In genomic region chr4:102779204-102779603, GRCh38 we compare ENCODE assay signal across 16 cellular contexts. TPM values are rescaled to one million over a fixed set of nuclear protein-coding genes. Genes with fewer than 3 reads are reported as not detected.
DNase-seq lines count a peak whose midpoint lies in the region; ATAC-seq, FAIRE-seq and TF ChIP-seq lines count a peak whose summit lies in the region.
"Had no signal": no experiment of that assay in that cellular context is flagged by ENCODE, and none has a peak within 500 bp of the region (broad histone marks: within the 10 kb centered on the region; RNA-seq: fewer than 3 reads in every experiment).

No MANE protein-coding gene starts in this region.

- H2AFZ ChIP-seq in KMS-11 (ENCODE audit: low read depth) = peak overlapping the region; percentile 76
- peak overlapping the region; percentile 64 for H2AFZ ChIP-seq in K562 (ENCODE audit: low read depth, low read length)

- H3K27ac ChIP-seq in KMS-11 = peak overlapping the region; percentile 70
- no peak overlapping the region for H3K27ac ChIP-seq in K562 (ENCODE audit: extremely low read depth, low read depth, low read length)
- H3K27ac ChIP-seq in mucosa of rectum (ENCODE audit: low read depth in 2 of 2, low read length in 2 of 2) = no peak overlapping the region
- H3K27ac ChIP-seq in coronary artery = no peak overlapping the region
- H3K27ac ChIP-seq: SK-N-MC had no signal

- H3K4me3 ChIP-seq in KMS-11 (IDR thresholded peaks at IDR 0.05; ENCODE audit: insufficient read depth, low read depth, low read length) (no peak overlapping the region), K562 (no peak overlapping the region), mucosa of rectum (ENCODE audit: low read length in 2 of 2) (peak overlapping the region; percentile 28 to 41), coronary artery (no peak overlapping the region)
- H3K4me3 ChIP-seq: SK-N-MC had no signal

- no peaks in the 10 kb centered on the region for H3K27me3 ChIP-seq in KMS-11 (ENCODE audit: insufficient read depth, low read depth)
- H3K27me3 ChIP-seq in K562 (ENCODE audit: control insufficient read depth in 2 of 2, insufficient read depth in 2 of 2, low read length in 2 of 2) = no peaks in the 10 kb centered on the region
- no peaks in the 10 kb centered on the region for H3K27me3 ChIP-seq in mucosa of rectum (ENCODE audit: control insufficient read depth in 2 of 2, insufficient read depth in 2 of 2, low read length in 2 of 2)

- CTCF ChIA-PET in K562 (lab: Yijun Ruan, JAX; ENCODE audit: low intra/inter-chr PET ratio) = no interaction called here

- TF ChIP-seq CTCF in KMS-11 (conservative IDR thresholded peaks at IDR 0.05; ENCODE audit: low read depth, low read length) = no peak
- TF ChIP-seq CTCF in K562 (IDR thresholded peaks at IDR 0.05 in 2 of 3, conservative IDR thresholded peaks at IDR 0.05 in 1 of 3; ENCODE audit: insufficient read depth in 2 of 3, low read depth in 1 of 3, low read length in 3 of 3) = no peak
- no peak for TF ChIP-seq CTCF in coronary artery (IDR thresholded peaks at IDR 0.05)

- H3K9me3 ChIP-seq in K562 (replicated peaks; ENCODE audit: control insufficient read depth, insufficient read depth, low read depth, low read length) = no peaks in the 10 kb centered on the region
- H3K9me3 ChIP-seq in mucosa of rectum (ENCODE audit: control insufficient read depth in 2 of 2, low read length in 2 of 2) = no peaks in the 10 kb centered on the region

- WGBS in K562 (ENCODE audit: insufficient coverage, low coverage, missing lambda C conversion rate) = 27% methylated on average over 3 of the region's 4 CpGs

- TF ChIP-seq EP300 in K562 (IDR thresholded peaks at IDR 0.05; ENCODE audit: low read length) = no peak

- H3K79me2 ChIP-seq in KMS-11 (ENCODE audit: insufficient read depth, low read depth) (no peaks in the 10 kb centered on the region), K562 (ENCODE audit: control insufficient read depth, insufficient read depth, low read length) (no peaks in the 10 kb centered on the region)

- H4K20me1 ChIP-seq in KMS-11 (ENCODE audit: insufficient read depth) (no peaks in the 10 kb centered on the region), K562 (replicated peaks; ENCODE audit: control insufficient read depth, insufficient read depth, low read length) (no peaks in the 10 kb centered on the region)

- intact Hi-C loops in K562 (cut with micrococcal nuclease) = no loop called here

- H3K9me1 ChIP-seq in K562 (ENCODE audit: control insufficient read depth, insufficient read depth, low read length) = no peaks in the 10 kb centered on the region

- TF ChIP-seq POLR2A in K562 (conservative IDR thresholded peaks at IDR 0.05) (no peak), GM12892 (IDR thresholded peaks at IDR 0.05; ENCODE audit: low read depth, low read length) (no peak)

- DNase-seq in NOMO-1 treated with dmso at 0.1 percent for 144 hours (lab: John Stamatoyannopoulos, UW; ENCODE audit: unreplicated experiment) (peak; percentile 52), K562 (ENCODE audit: extremely low read depth in 1 of 4, low spot score in 3 of 4) (no peak), GM12892 (ENCODE audit: insufficient read length) (no peak), coronary artery (ENCODE audit: low spot score) (no peak), NCI-H1930 (lab: John Stamatoyannopoulos, UW) (no peak)
- DNase-seq: CD4-positive, alpha-beta memory T cell; NCI-H1436 treated with DMSO at 0.1 percent for 48 hours; NCI-H2107; NCI-H226; NCI-H526 had no signal

- POLR2A ChIA-PET in K562 (lab: Yijun Ruan, JAX) = no interaction called here

- no peak for TF ChIP-seq RAD21 in K562 (CRISPR knock-in tag; conservative IDR thresholded peaks at IDR 0.05 in 1 of 2, IDR thresholded peaks at IDR 0.05 in 1 of 2)

- H3K36me3 ChIP-seq in KMS-11 (ENCODE audit: insufficient read depth) (no peaks in the 10 kb centered on the region), K562 (ENCODE audit: control insufficient read depth, insufficient read depth, low read length) (no peaks in the 10 kb centered on the region), mucosa of rectum (ENCODE audit: control insufficient read depth in 2 of 2, insufficient read depth in 2 of 2, low read length in 2 of 2) (no peaks in the 10 kb centered on the region)

- H3K9ac ChIP-seq in KMS-11 (peak overlapping the region; percentile 38; the same call in 1 of the 2 replicates), K562 (ENCODE audit: insufficient read depth in 1 of 2, low read depth in 2 of 2, low read length in 2 of 2) (peak overlapping the region in 1 of 2 experiments; percentile 47; a peak in 1 of 4 replicates), mucosa of rectum (ENCODE audit: low read depth in 1 of 2, low read length in 2 of 2) (peak overlapping the region in 1 of 2 donors; percentile 1)

- H3K4me1 ChIP-seq in KMS-11 (ENCODE audit: low read depth, poor library complexity, severe bottlenecking) (peaks cover 60% of the 10 kb centered on the region), K562 (replicated peaks in 1 of 2; ENCODE audit: control insufficient read depth in 2 of 2, insufficient read depth in 2 of 2, low read length in 2 of 2) (peaks cover 7 to 18% of the 10 kb centered on the region in 2 experiments; a peak in 3 of 5 replicates), mucosa of rectum (ENCODE audit: control insufficient read depth in 2 of 2, insufficient read depth in 2 of 2, low read length in 2 of 2) (peaks cover 5 to 8% of the 10 kb centered on the region in 2 donors)

- ATAC-seq in K562 = no peak
- ATAC-seq in HG03354 (IDR thresholded peaks at IDR 0.05; ENCODE audit: poor library complexity, severe bottlenecking, unreplicated experiment) = no peak
- ATAC-seq: Right ventricle myocardium inferior had no signal

- H3K4me2 ChIP-seq in KMS-11 (peak overlapping the region; percentile 85), K562 (ENCODE audit: insufficient read depth, low read length) (no peak overlapping the region; the same call in 1 of the 2 replicates)

- no TSS peak for BruUV-seq in K562 (replicated peaks; lab: Mats Ljungman, UMichigan)

- FAIRE-seq in K562 (lab: Jason Lieb, UNC) (no peak), GM12892 (lab: Jason Lieb, UNC) (no peak)
- FAIRE-seq: H54 had no signal

- in situ Hi-C loops in K562 (cut with MboI) = no loop called here

TF ChIP-seq in K562, 482 proteins besides CTCF, POLR2A, EP300 and RAD21 (continues in another document):
- peak; percentile 54; the same call in 1 of the 2 replicates for TF ChIP-seq HINFP (tag; conservative IDR thresholded peaks at IDR 0.05; ENCODE audit: low read depth)

RNA-seq across cellular contexts. Expression of gene MANBA, which starts 18.4 kb away (rescaled TPM):
- 13.7 and 32.2 TPM in 2 replicates for total RNA-seq in K562 (2011; cell fraction: chromatin; rRNA removed; ENCODE audit: low replicate concordance)
- 9.7 TPM in 2 replicates for total RNA-seq in K562 (2011; cell fraction: nucleolus; rRNA removed)
- 15.8 and 21.3 TPM in 2 replicates for total RNA-seq in K562 (2011; cell fraction: nucleoplasm; rRNA removed)
- 8.2 and 10.9 TPM in 2 replicates for total RNA-seq in K562 (2014; rRNA removed)
- 9.0 and 9.4 TPM in 2 replicates for total RNA-seq in K562 (2014; rRNA removed; fragmentation: Illumina TruSeq; extraction: Trizol)
- 12.9 and 13.3 TPM in 2 replicates for total RNA-seq in K562 (2015; rRNA removed; fragmentation: Illumina TruSeq; extraction: Trizol)
- 7.7 TPM in 2 replicates for total RNA-seq in K562 (2021)
- polyA plus RNA-seq in K562 (2011; rRNA removed) = 2.8 and 5.3 TPM in 2 replicates
- polyA plus RNA-seq in K562 (2011; cell fraction: cytosol; rRNA removed) = 4.7 and 6.0 TPM in 2 replicates
- polyA plus RNA-seq in K562 (2011; cell fraction: nucleus; rRNA removed) = 9.1 and 15.4 TPM in 2 replicates
- 9.1 and 18.3 TPM in 2 replicates for polyA plus RNA-seq in K562 (2012)
- 6.6 and 7.8 TPM in 2 replicates for polyA plus RNA-seq in K562 (2014; fragmentation: Illumina TruSeq; extraction: Trizol)
- polyA plus RNA-seq in K562 (2014; fragmentation: Nextera tagmentation; extraction: Ambion mirVana) = 1 to 10 TPM; 1.8 to 3.7 TPM
- polyA plus RNA-seq in K562 (2014; rRNA removed) = 4.7 and 6.1 TPM in 2 replicates
- polyA minus RNA-seq in K562 (2011; rRNA and poly(A)+ RNA removed) = 6.0 and 11.7 TPM in 2 replicates
- 5.5 and 7.5 TPM in 2 replicates for polyA minus RNA-seq in K562 (2011; cell fraction: cytosol; rRNA and poly(A)+ RNA removed)
- polyA minus RNA-seq in K562 (2011; cell fraction: nucleus; rRNA and poly(A)+ RNA removed) = 14.5 and 20.7 TPM in 2 replicates
- 19.6 TPM for polyA plus RNA-seq in GM12892 (2012; ENCODE audit: missing spikeins)

RNA-seq across cellular contexts. Expression of gene UBE2D3, which starts 48.1 kb away (rescaled TPM):
- total RNA-seq in K562 (2011; cell fraction: chromatin; rRNA removed; ENCODE audit: low replicate concordance) = 106 and 238 TPM in 2 replicates
- 61.5 and 87.0 TPM in 2 replicates for total RNA-seq in K562 (2011; cell fraction: nucleolus; rRNA removed)
- total RNA-seq in K562 (2011; cell fraction: nucleoplasm; rRNA removed) = 180 and 303 TPM in 2 replicates
- total RNA-seq in K562 (2014; rRNA removed) (434 and 562 TPM in 2 replicates), K562 (2014; rRNA removed; fragmentation: Illumina TruSeq; extraction: Trizol) (257 and 281 TPM in 2 replicates), K562 (2015; rRNA removed; fragmentation: Illumina TruSeq; extraction: Trizol) (305 and 313 TPM in 2 replicates), K562 (2021) (276 and 281 TPM in 2 replicates)
- polyA plus RNA-seq in K562 (2011; rRNA removed) (348 and 408 TPM in 2 replicates), K562 (2014; fragmentation: Illumina TruSeq; extraction: Trizol) (447 and 618 TPM in 2 replicates), K562 (2014; fragmentation: Nextera tagmentation; extraction: Ambion mirVana) (100 to 1,000 TPM; 191 to 202 TPM), K562 (2014; rRNA removed) (292 and 329 TPM in 2 replicates)
- polyA plus RNA-seq in K562 (2011; cell fraction: cytosol; rRNA removed) = 357 and 381 TPM in 2 replicates
- polyA plus RNA-seq in K562 (2011; cell fraction: nucleus; rRNA removed) = 305 and 318 TPM in 2 replicates
- polyA plus RNA-seq in K562 (2012) = 235 and 382 TPM in 2 replicates
- 278 and 307 TPM in 2 replicates for polyA minus RNA-seq in K562 (2011; rRNA and poly(A)+ RNA removed)
- 149 and 195 TPM in 2 replicates for polyA minus RNA-seq in K562 (2011; cell fraction: cytosol; rRNA and poly(A)+ RNA removed)
- 123 and 159 TPM in 2 replicates for polyA minus RNA-seq in K562 (2011; cell fraction: nucleus; rRNA and poly(A)+ RNA removed)
- polyA plus RNA-seq in GM12892 (2012; ENCODE audit: missing spikeins) = 256 TPM

Comparison
In these comparisons a context has a peak if more than half of its experiments do, and no peak if none do; other contexts are left out.
1. H3K4me3 ChIP-seq: peak in mucosa of rectum (2 of 2); none in KMS-11 (single experiment), K562 (single experiment) and coronary artery (single experiment).